14 cellular contexts compared by ENCODE assay signal in the genomic region with DNA sequence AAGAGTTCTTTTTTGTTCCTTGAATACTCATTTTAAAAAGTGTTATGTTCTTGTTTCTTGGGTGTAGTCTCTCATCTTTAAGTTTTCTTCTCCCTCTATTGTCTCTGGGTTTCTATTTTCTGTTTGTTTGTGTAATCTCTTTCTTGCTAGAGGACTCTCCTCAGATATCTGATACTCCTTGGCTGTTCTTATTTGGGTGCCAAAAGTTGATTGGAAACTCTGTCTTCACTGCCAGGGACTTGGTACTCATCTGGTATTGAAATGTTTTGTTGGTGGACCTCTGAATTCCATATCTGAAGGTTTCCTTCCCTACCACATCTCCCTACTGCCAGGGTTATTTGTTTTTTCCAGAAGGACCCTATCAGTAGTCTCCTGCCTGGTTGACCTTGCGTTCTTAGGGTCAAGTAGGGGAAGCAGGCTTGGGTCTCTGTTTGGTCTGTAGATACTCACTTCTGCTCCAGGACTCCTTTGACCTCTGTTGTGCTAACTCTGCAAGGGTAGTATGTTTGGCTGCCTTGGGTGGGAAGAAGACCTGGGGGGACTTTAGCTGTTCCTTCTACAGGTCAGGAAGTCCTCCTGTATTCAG.
"Had no signal": no experiment of that assay in that cellular context is flagged by ENCODE, and none has a peak within 500 bp of the region (broad histone marks: within the 10 kb centered on the region; RNA-seq: fewer than 3 reads in every experiment).

No MANE protein-coding gene starts in this region.

- H3K27me3 ChIP-seq: colonic mucosa, gastroesophageal sphincter, left lung had no signal

- ATAC-seq: activated naive CD8-positive, alpha-beta T cell treated with anti-CD3 and anti-CD28 coated beads, Interleukin-2, amount 50 U/mL, for 24 hours; gastroesophageal sphincter; left lung; stimulated activated naive CD8-positive, alpha-beta T cell treated with anti-CD3 and anti-CD28 coated beads, Interleukin-15, Interleukin-2, amounts not matched to agents 100 U/mL and 50 U/mL, for 24 hours had no signal

- DNase-seq: activated B cell treated with CpG ODN at 0.5 μM for 24 hours; activated CD4-positive, alpha-beta T cell treated with anti-CD3 and anti-CD28 coated beads, Interleukin-2, amount 10 ng/mL, durations not matched to agents 24 days and 14 days; activated naive CD4-positive, alpha-beta T cell treated with Interleukin-2 at 50 U/mL for 16 hours; activated naive CD8-positive, alpha-beta T cell treated with anti-CD3 and anti-CD28 coated beads, Interleukin-2, amount 50 U/mL, for 24 hours; activated T-cell treated with anti-CD3 and anti-CD28 coated beads, Interleukin-2, amount 50 U/mL, for 48 hours; colonic mucosa; effector CD4-positive, alpha-beta T cell; left lung; stimulated activated CD4-positive, alpha-beta T cell treated with anti-CD3 and anti-CD28 coated beads, Interleukin-12 subunit alpha, Interleukin-12 subunit beta, amount 100 ng/mL, for 4 hours; stimulated activated naive CD8-positive, alpha-beta T cell treated with anti-CD3 and anti-CD28 coated beads, Interleukin-15, Interleukin-2, amounts not matched to agents 100 U/mL and 50 U/mL, for 24 hours had no signal

- H3K9me3 Mint-ChIP-seq: activated B cell treated with CpG ODN at 0.5 μM for 24 hours; activated CD4-positive, alpha-beta T cell treated with anti-CD3 and anti-CD28 coated beads, Interleukin-2, amount 10 ng/mL, durations not matched to agents 24 days and 14 days; activated naive CD8-positive, alpha-beta T cell treated with anti-CD3 and anti-CD28 coated beads, Interleukin-2, amount 50 U/mL, for 24 hours; neural crest cell had no signal

- H3K4me3 ChIP-seq: colonic mucosa, gastroesophageal sphincter, left lung had no signal

- H3K27me3 Mint-ChIP-seq: activated B cell treated with CpG ODN at 0.5 μM for 24 hours; activated CD4-positive, alpha-beta T cell treated with anti-CD3 and anti-CD28 coated beads, Interleukin-2, amount 10 ng/mL, durations not matched to agents 24 days and 14 days; activated naive CD8-positive, alpha-beta T cell treated with anti-CD3 and anti-CD28 coated beads, Interleukin-2, amount 50 U/mL, for 24 hours had no signal

- H3K27ac ChIP-seq: colonic mucosa, gastroesophageal sphincter, left lung had no signal

- FAIRE-seq: astrocyte, keratinocyte had no signal

- H3K36me3 ChIP-seq: colonic mucosa, left lung had no signal

- H3K27ac Mint-ChIP-seq: activated B cell treated with CpG ODN at 0.5 μM for 24 hours; activated CD4-positive, alpha-beta T cell treated with anti-CD3 and anti-CD28 coated beads, Interleukin-2, amount 10 ng/mL, durations not matched to agents 24 days and 14 days; activated naive CD8-positive, alpha-beta T cell treated with anti-CD3 and anti-CD28 coated beads, Interleukin-2, amount 50 U/mL, for 24 hours had no signal

- H3K9me3 ChIP-seq: colonic mucosa, gastroesophageal sphincter, left lung had no signal

- H3K4me3 Mint-ChIP-seq: activated B cell treated with CpG ODN at 0.5 μM for 24 hours; activated naive CD8-positive, alpha-beta T cell treated with anti-CD3 and anti-CD28 coated beads, Interleukin-2, amount 50 U/mL, for 24 hours; neural crest cell had no signal
